Comparison of ENCODE assay signal across 35 cellular contexts in the genomic region with DNA sequence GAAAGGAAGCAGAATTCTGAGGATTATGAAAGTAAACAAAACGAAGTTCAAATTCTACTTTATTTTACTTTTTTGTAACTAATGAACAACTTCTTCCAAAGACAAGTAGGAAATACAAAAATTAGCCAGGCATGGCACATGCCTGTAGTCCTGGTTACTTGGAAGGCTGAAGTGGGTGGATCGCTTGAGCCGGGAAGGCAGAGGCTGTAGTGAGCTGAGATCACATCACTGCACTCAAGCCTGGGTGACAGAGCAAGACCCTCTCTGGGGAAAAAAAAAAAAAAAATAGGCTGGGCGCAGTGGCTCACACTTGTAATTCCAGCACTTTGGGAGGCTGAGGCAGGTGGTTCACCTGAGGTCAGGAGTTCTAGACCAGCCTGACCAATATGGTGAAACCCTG.
"Had no signal": no experiment of that assay in that cellular context is flagged by ENCODE, and none has a peak within 500 bp of the region (broad histone marks: within the 10 kb centered on the region; RNA-seq: fewer than 3 reads in every experiment).

No MANE protein-coding gene starts in this region.

- H3K27ac Mint-ChIP-seq: activated B cell treated with CpG ODN at 0.5 μM for 24 hours; activated CD4-positive, alpha-beta memory T cell treated with anti-CD3 and anti-CD28 coated beads for 36 hours; activated CD4-positive, alpha-beta T cell treated with anti-CD3 and anti-CD28 coated beads, Interleukin-2, amount 10 ng/mL, durations not matched to agents 24 days and 14 days; activated CD8-positive, alpha-beta T cell treated with anti-CD3 and anti-CD28 coated beads for 36 hours; activated naive CD4-positive, alpha-beta T cell treated with anti-CD3 and anti-CD28 coated beads for 36 hours; activated naive CD8-positive, alpha-beta T cell; activated naive CD8-positive, alpha-beta T cell treated with anti-CD3 and anti-CD28 coated beads, Interleukin-2, amount 10 ng/mL, durations not matched to agents 7 days and 5 days; activated naive CD8-positive, alpha-beta T cell treated with anti-CD3 and anti-CD28 coated beads, Interleukin-2, amount 50 U/mL, for 24 hours; activated T-cell treated with anti-CD3 and anti-CD28 coated beads, Interleukin-2, amount 50 U/mL, for 24 hours; activated T-helper 1 cell treated with anti-CD3 and anti-CD28 coated beads, Interleukin-12 subunit alpha, Interleukin-12 subunit beta, Interleukin-2, Interleukin-4 antibody, amounts not matched to agents 30 ng/mL and 10 ng/mL and 1 ng/mL, durations not matched to agents 14 hours and 24 hours and 36 hours; activated T-helper 2 cell treated with anti-CD3 and anti-CD28 coated beads, Interferon-gamma antibody, Interleukin-2, Interleukin-4, amounts not matched to agents 10 μg/mL and 5 μg/mL and 100 μg/mL, durations not matched to agents 14 hours and 24 hours and 36 hours; brain; T-helper 1 cell treated with Interleukin-12 subunit alpha and Interleukin-12 subunit beta and Interleukin-4 antibody, amounts not matched to agents 30 μg/mL and 1 μg/mL, for 36 hours; T-helper 2 cell treated with Interferon-gamma antibody and Interleukin-4, amounts not matched to agents 5 μg/mL and 100 μg/mL, for 36 hours had no signal

- H3K9me3 Mint-ChIP-seq: activated CD4-positive, alpha-beta memory T cell treated with anti-CD3 and anti-CD28 coated beads for 36 hours; activated CD8-positive, alpha-beta T cell treated with anti-CD3 and anti-CD28 coated beads for 36 hours; activated naive CD4-positive, alpha-beta T cell treated with anti-CD3 and anti-CD28 coated beads for 36 hours; activated naive CD8-positive, alpha-beta T cell treated with anti-CD3 and anti-CD28 coated beads, Interleukin-2, amount 10 ng/mL, durations not matched to agents 7 days and 5 days; activated naive CD8-positive, alpha-beta T cell treated with anti-CD3 and anti-CD28 coated beads, Interleukin-2, amount 50 U/mL, for 24 hours; activated T-cell treated with anti-CD3 and anti-CD28 coated beads, Interleukin-2, amount 50 U/mL, for 24 hours; activated T-helper 2 cell treated with anti-CD3 and anti-CD28 coated beads, Interferon-gamma antibody, Interleukin-2, Interleukin-4, amounts not matched to agents 10 μg/mL and 5 μg/mL and 100 μg/mL, durations not matched to agents 14 hours and 24 hours and 36 hours; brain; central memory CD8-positive, alpha-beta T cell; T-helper 1 cell treated with Interleukin-12 subunit alpha and Interleukin-12 subunit beta and Interleukin-4 antibody, amounts not matched to agents 30 μg/mL and 1 μg/mL, for 36 hours; T-helper 2 cell treated with Interferon-gamma antibody and Interleukin-4, amounts not matched to agents 5 μg/mL and 100 μg/mL, for 36 hours had no signal

- H3K27ac ChIP-seq: ascending aorta, cardiac muscle cell, VCaP had no signal

- H3K4me3 Mint-ChIP-seq: activated B cell treated with CpG ODN at 0.5 μM for 24 hours; activated CD4-positive, alpha-beta memory T cell treated with anti-CD3 and anti-CD28 coated beads for 36 hours; activated CD4-positive, alpha-beta T cell treated with anti-CD3 and anti-CD28 coated beads, Interleukin-2, amount 10 ng/mL, durations not matched to agents 24 days and 14 days; activated CD8-positive, alpha-beta T cell treated with anti-CD3 and anti-CD28 coated beads for 36 hours; activated naive CD4-positive, alpha-beta T cell treated with anti-CD3 and anti-CD28 coated beads for 36 hours; activated naive CD8-positive, alpha-beta T cell; activated naive CD8-positive, alpha-beta T cell treated with anti-CD3 and anti-CD28 coated beads, Interleukin-2, amount 10 ng/mL, durations not matched to agents 7 days and 5 days; activated naive CD8-positive, alpha-beta T cell treated with anti-CD3 and anti-CD28 coated beads, Interleukin-2, amount 50 U/mL, for 24 hours; activated T-cell treated with anti-CD3 and anti-CD28 coated beads, Interleukin-2, amount 50 U/mL, for 24 hours; activated T-helper 1 cell treated with anti-CD3 and anti-CD28 coated beads, Interleukin-12 subunit alpha, Interleukin-12 subunit beta, Interleukin-2, Interleukin-4 antibody, amounts not matched to agents 30 ng/mL and 10 ng/mL and 1 ng/mL, durations not matched to agents 14 hours and 24 hours and 36 hours; brain; central memory CD8-positive, alpha-beta T cell; T-helper 1 cell treated with Interleukin-12 subunit alpha and Interleukin-12 subunit beta and Interleukin-4 antibody, amounts not matched to agents 30 μg/mL and 1 μg/mL, for 36 hours; T-helper 2 cell treated with Interferon-gamma antibody and Interleukin-4, amounts not matched to agents 5 μg/mL and 100 μg/mL, for 36 hours had no signal

- H3K4me3 ChIP-seq: ascending aorta, cardiac muscle cell had no signal

- H3K27me3 Mint-ChIP-seq: activated B cell treated with CpG ODN at 0.5 μM for 24 hours; activated CD4-positive, alpha-beta memory T cell treated with anti-CD3 and anti-CD28 coated beads for 36 hours; activated CD4-positive, alpha-beta T cell treated with anti-CD3 and anti-CD28 coated beads, Interleukin-2, amount 10 ng/mL, durations not matched to agents 24 days and 14 days; activated CD8-positive, alpha-beta T cell treated with anti-CD3 and anti-CD28 coated beads for 36 hours; activated naive CD8-positive, alpha-beta T cell; activated naive CD8-positive, alpha-beta T cell treated with anti-CD3 and anti-CD28 coated beads, Interleukin-2, amount 10 ng/mL, durations not matched to agents 7 days and 5 days; activated naive CD8-positive, alpha-beta T cell treated with anti-CD3 and anti-CD28 coated beads, Interleukin-2, amount 50 U/mL, for 24 hours; activated T-cell treated with anti-CD3 and anti-CD28 coated beads, Interleukin-2, amount 50 U/mL, for 24 hours; brain; central memory CD8-positive, alpha-beta T cell had no signal

- H3K4me1 ChIP-seq: ascending aorta had no signal

- H3K9me3 ChIP-seq: ascending aorta had no signal

- ATAC-seq: activated CD8-positive, alpha-beta T cell treated with anti-CD3 and anti-CD28 coated beads for 36 hours; activated naive CD8-positive, alpha-beta T cell treated with anti-CD3 and anti-CD28 coated beads, Interleukin-2, amount 50 U/mL, for 24 hours had no signal

- H3K27me3 ChIP-seq: ascending aorta, cardiac muscle cell had no signal

- DNase-seq: activated B cell treated with CpG ODN at 0.5 μM for 24 hours; activated CD4-positive, alpha-beta memory T cell treated with anti-CD3 and anti-CD28 coated beads for 36 hours; activated CD4-positive, alpha-beta T cell treated with anti-CD3 and anti-CD28 coated beads for 4 hours; activated CD4-positive, alpha-beta T cell treated with anti-CD3 and anti-CD28 coated beads, Interleukin-2, amount 10 ng/mL, durations not matched to agents 24 days and 14 days; activated CD4-positive, alpha-beta T cell treated with anti-CD3 and anti-CD28 coated beads, Interleukin-2, amount 50 U/mL, for 1 hour; activated CD4-positive, alpha-beta T cell treated with anti-CD3 and anti-CD28 coated beads, Interleukin-2, amount 50 U/mL, for 4 hours; activated CD4-positive, CD25-positive, alpha-beta regulatory T cell treated with anti-CD3 and anti-CD28 coated beads, Interleukin-2, amount 50 U/mL, for 72 hours; activated CD8-positive, alpha-beta memory T cell treated with anti-CD3 and anti-CD28 coated beads, Interleukin-2, amount 50 U/mL, for 4 hours; activated CD8-positive, alpha-beta T cell treated with anti-CD3 and anti-CD28 coated beads for 36 hours; activated effector memory CD4-positive, alpha-beta T cell treated with Interleukin-2 at 50 U/mL for 16 hours; activated gamma-delta T cell; activated naive CD4-positive, alpha-beta T cell treated with anti-CD3 and anti-CD28 coated beads for 36 hours; activated naive CD8-positive, alpha-beta T cell treated with anti-CD3 and anti-CD28 coated beads, Interleukin-2, amount 10 ng/mL, durations not matched to agents 7 days and 5 days; activated naive CD8-positive, alpha-beta T cell treated with anti-CD3 and anti-CD28 coated beads, Interleukin-2, amount 50 U/mL, for 24 hours; activated T-cell treated with anti-CD3 and anti-CD28 coated beads for 4 hours; activated T-cell treated with anti-CD3 and anti-CD28 coated beads, Interleukin-2, amount 50 U/mL, for 24 hours; activated T-cell treated with anti-CD3 and anti-CD28 coated beads, Interleukin-2, amount 50 U/mL, for 48 hours; amygdala; anterior cingulate cortex; caudate nucleus; cerebellar nuclear complex; SW 1271; T-helper 1 cell; T-helper 2 cell; T-helper 9 cell had no signal
